ENCODE assay signal across 17 cellular contexts in the genomic region with DNA sequence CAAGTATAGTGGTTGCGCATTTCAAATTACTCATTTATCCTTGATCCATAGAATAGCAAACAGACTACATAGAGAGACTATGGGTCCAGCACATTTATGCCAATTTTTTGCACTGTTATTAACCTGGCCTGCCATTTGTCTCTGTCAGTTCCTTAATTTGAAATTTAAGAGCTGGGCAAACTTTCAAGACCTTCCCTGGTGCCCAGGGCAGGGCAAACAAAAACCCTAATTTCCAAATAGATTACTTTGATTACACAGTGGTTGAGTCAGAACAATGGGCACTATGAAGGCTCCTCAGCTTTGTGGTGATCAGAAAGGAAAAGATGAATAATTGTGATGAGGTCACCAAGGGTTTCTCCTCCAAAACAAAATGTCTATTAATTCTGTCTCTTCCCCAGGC.
DNase-seq lines count a peak whose midpoint lies in the region; ATAC-seq, FAIRE-seq and TF ChIP-seq lines count a peak whose summit lies in the region.
"Had no signal": no experiment of that assay in that cellular context is flagged by ENCODE, and none has a peak within 500 bp of the region (broad histone marks: within the 10 kb centered on the region; RNA-seq: fewer than 3 reads in every experiment).

No MANE protein-coding gene starts in this region.

- peak overlapping the region; percentile 55 for H3K4ac ChIP-seq in mesendoderm (ENCODE audit: low read depth, low read length)

- H3K9me1 ChIP-seq in K562 (ENCODE audit: control insufficient read depth, insufficient read depth, low read length) = no peaks in the 10 kb centered on the region

- H2BK5ac ChIP-seq in mesendoderm (ENCODE audit: low read length) = no peak overlapping the region

- no peaks in the 10 kb centered on the region for H3K36me3 ChIP-seq in K562 (ENCODE audit: control insufficient read depth, insufficient read depth, low read length)
- H3K36me3 ChIP-seq in mesendoderm (ENCODE audit: control insufficient read depth, insufficient read depth, low read length) = no peaks in the 10 kb centered on the region
- no peaks in the 10 kb centered on the region for H3K36me3 ChIP-seq in uterus

- BruUV-seq in K562 (replicated peaks; lab: Mats Ljungman, UMichigan) = no TSS peak

- no peak for TF ChIP-seq EP300 in K562 (IDR thresholded peaks at IDR 0.05; ENCODE audit: low read length)

- DNase-seq in AG10803 (ENCODE audit: low read depth) (peak; percentile 36), LHCN-M2 (ENCODE audit: low read depth) (peak; percentile 42), K562 (ENCODE audit: extremely low read depth in 1 of 4, low spot score in 3 of 4) (no peak), mesendoderm (no peak), uterus (no peak)
- DNase-seq in activated CD4-positive, alpha-beta T cell treated with anti-CD3 and anti-CD28 coated beads for 4 hours = no peak
- DNase-seq: activated CD4-positive, CD25-positive, alpha-beta regulatory T cell treated with anti-CD3 and anti-CD28 coated beads, Interleukin-2, amount 50 U/mL, for 72 hours; activated T-cell treated with anti-CD3 and anti-CD28 coated beads, Interleukin-2, amount 50 U/mL, for 48 hours; AML-193; NCI-H524 treated with DMSO at 0.1 percent for 48 hours; stimulated activated naive CD4-positive, alpha-beta T cell; T-helper 17 cell had no signal

- H3K18ac ChIP-seq in mesendoderm (ENCODE audit: low read length) = no peak overlapping the region

- TF ChIP-seq POLR2A in K562 (conservative IDR thresholded peaks at IDR 0.05) (no peak), uterus (IDR thresholded peaks at IDR 0.05) (no peak)

- no peak for FAIRE-seq in K562 (lab: Jason Lieb, UNC)

- WGBS in K562 (ENCODE audit: insufficient coverage, low coverage, missing lambda C conversion rate) = 18% methylated on average over 1 of the region's 1 CpG
- no CpG with 5 or more reads among the region's 1 CpG for WGBS in mesendoderm (ENCODE audit: extremely low coverage, insufficient coverage, low lambda C conversion rate)

- H2BK120ac ChIP-seq in mesendoderm (ENCODE audit: low read depth, low read length) = no peak overlapping the region

- H3K4me1 ChIP-seq in K562 (replicated peaks in 1 of 2; ENCODE audit: control insufficient read depth in 2 of 2, insufficient read depth in 2 of 2, low read length in 2 of 2) (no peaks in the 10 kb centered on the region), mesendoderm (ENCODE audit: control insufficient read depth, low read depth, low read length) (no peaks in the 10 kb centered on the region), uterus (no peaks in the 10 kb centered on the region)

- no peak overlapping the region for H3K4me2 ChIP-seq in K562 (ENCODE audit: insufficient read depth, low read length)
- H3K4me2 ChIP-seq in mesendoderm (ENCODE audit: low read length) = no peak overlapping the region
- H3K4me2 ChIP-seq: KMS-11 had no signal

- H4K8ac ChIP-seq in mesendoderm (ENCODE audit: low read depth, low read length) = no peak overlapping the region

- CTCF ChIA-PET in K562 (lab: Yijun Ruan, JAX; ENCODE audit: low intra/inter-chr PET ratio) = no interaction called here

- H3K9ac ChIP-seq in K562 (ENCODE audit: insufficient read depth in 1 of 2, low read depth in 2 of 2, low read length in 2 of 2) = no peak overlapping the region
- no peak overlapping the region for H3K9ac ChIP-seq in mesendoderm (ENCODE audit: low read length)
- H3K9ac ChIP-seq: KMS-11 had no signal

- H3K9me3 ChIP-seq in K562 (replicated peaks; ENCODE audit: control insufficient read depth, insufficient read depth, low read depth, low read length) = no peaks in the 10 kb centered on the region
- H3K9me3 ChIP-seq in uterus = no peaks in the 10 kb centered on the region

- H3K27ac ChIP-seq in K562 (ENCODE audit: extremely low read depth, low read depth, low read length) = no peak overlapping the region
- H3K27ac ChIP-seq in mesendoderm (ENCODE audit: low read depth, low read length) = no peak overlapping the region
- no peak overlapping the region for H3K27ac ChIP-seq in uterus
- H3K27ac ChIP-seq: KMS-11 had no signal

- H3K56ac ChIP-seq in mesendoderm (ENCODE audit: low read length) = no peak overlapping the region

- no peak overlapping the region for H4K5ac ChIP-seq in mesendoderm (ENCODE audit: low read length)

- H2AK5ac ChIP-seq in mesendoderm (ENCODE audit: low read length) = no peak overlapping the region

- H3K4me3 ChIP-seq in AG10803 (ENCODE audit: low read length) (no peak overlapping the region), K562 (no peak overlapping the region), mesendoderm (ENCODE audit: low read length) (no peak overlapping the region), uterus (no peak overlapping the region)
- H3K4me3 ChIP-seq: lung had no signal

- H2AFZ ChIP-seq in K562 (ENCODE audit: low read depth, low read length) = no peak overlapping the region

- H3K23ac ChIP-seq in mesendoderm (ENCODE audit: low read length) = no peak overlapping the region

- in situ Hi-C loops in K562 (cut with MboI) = no loop called here

- H3K27me3 ChIP-seq in K562 (ENCODE audit: control insufficient read depth in 2 of 2, insufficient read depth in 2 of 2, low read length in 2 of 2) (no peaks in the 10 kb centered on the region), mesendoderm (ENCODE audit: insufficient read depth, low read length, poor library complexity) (no peaks in the 10 kb centered on the region), uterus (no peaks in the 10 kb centered on the region)

- no peak overlapping the region for H2BK15ac ChIP-seq in mesendoderm (replicated peaks; ENCODE audit: low read depth)

- no peaks in the 10 kb centered on the region for H3K79me1 ChIP-seq in mesendoderm (ENCODE audit: low read length)

- POLR2A ChIA-PET in K562 (lab: Yijun Ruan, JAX) = interaction anchor here (0.6 to 1.3 kb wide), 2 partner anchors 10 to 425 kb away, joined by 3 to 4 read pairs; no protein-coding TSS in a partner anchor

- TF ChIP-seq RAD21 in K562 (CRISPR knock-in tag; conservative IDR thresholded peaks at IDR 0.05 in 1 of 2, IDR thresholded peaks at IDR 0.05 in 1 of 2) = no peak

- H3K79me2 ChIP-seq in K562 (ENCODE audit: control insufficient read depth, insufficient read depth, low read length) = no peaks in the 10 kb centered on the region
- H3K79me2 ChIP-seq in mesendoderm (ENCODE audit: control insufficient read depth, insufficient read depth, low read length) = no peaks in the 10 kb centered on the region

- TF ChIP-seq CTCF in AG10803 (conservative IDR thresholded peaks at IDR 0.05; ENCODE audit: low read length) = no peak
- TF ChIP-seq CTCF in K562 (IDR thresholded peaks at IDR 0.05 in 2 of 3, conservative IDR thresholded peaks at IDR 0.05 in 1 of 3; ENCODE audit: insufficient read depth in 2 of 3, low read depth in 1 of 3, low read length in 3 of 3) = no peak
- TF ChIP-seq CTCF in uterus (IDR thresholded peaks at IDR 0.05) = no peak

- intact Hi-C loops in K562 (cut with micrococcal nuclease) = no loop called here
- intact Hi-C loops in uterus (cut with DNase I; ENCODE audit: low total_unique reads) = no loop called here

- no peaks in the 10 kb centered on the region for H4K20me1 ChIP-seq in K562 (replicated peaks; ENCODE audit: control insufficient read depth, insufficient read depth, low read length)

- ATAC-seq in K562 (no peak), GM19395 (IDR thresholded peaks at IDR 0.05; ENCODE audit: unreplicated experiment) (no peak), HG03025 (IDR thresholded peaks at IDR 0.05; ENCODE audit: low FRiP score, unreplicated experiment) (no peak)
- ATAC-seq: Panc1, T-helper 17 cell had no signal

TF ChIP-seq in K562, 482 proteins besides CTCF, POLR2A, EP300 and RAD21:
- TF ChIP-seq FOSL1 (tag; conservative IDR thresholded peaks at IDR 0.05) (peak; percentile 47), MYBL2 (IDR thresholded peaks at IDR 0.05; ENCODE audit: low read depth) (no peak), MYBL2 (CRISPR knock-in tag; IDR thresholded peaks at IDR 0.05; ENCODE audit: borderline replicate concordance) (no peak), IRF1 (CRISPR knock-in tag; IDR thresholded peaks at IDR 0.05; ENCODE audit: borderline replicate concordance) (no peak), ATF3 (IDR thresholded peaks at IDR 0.05) (peak; percentile 10; the same call in 1 of the 2 replicates), ATF3 (CRISPR knock-in tag; conservative IDR thresholded peaks at IDR 0.05) (no peak), PCBP2 (IDR thresholded peaks at IDR 0.05; ENCODE audit: low read depth, low read length, poor library complexity, severe bottlenecking) (no peak)
- TF ChIP-seq, protein P1, sequence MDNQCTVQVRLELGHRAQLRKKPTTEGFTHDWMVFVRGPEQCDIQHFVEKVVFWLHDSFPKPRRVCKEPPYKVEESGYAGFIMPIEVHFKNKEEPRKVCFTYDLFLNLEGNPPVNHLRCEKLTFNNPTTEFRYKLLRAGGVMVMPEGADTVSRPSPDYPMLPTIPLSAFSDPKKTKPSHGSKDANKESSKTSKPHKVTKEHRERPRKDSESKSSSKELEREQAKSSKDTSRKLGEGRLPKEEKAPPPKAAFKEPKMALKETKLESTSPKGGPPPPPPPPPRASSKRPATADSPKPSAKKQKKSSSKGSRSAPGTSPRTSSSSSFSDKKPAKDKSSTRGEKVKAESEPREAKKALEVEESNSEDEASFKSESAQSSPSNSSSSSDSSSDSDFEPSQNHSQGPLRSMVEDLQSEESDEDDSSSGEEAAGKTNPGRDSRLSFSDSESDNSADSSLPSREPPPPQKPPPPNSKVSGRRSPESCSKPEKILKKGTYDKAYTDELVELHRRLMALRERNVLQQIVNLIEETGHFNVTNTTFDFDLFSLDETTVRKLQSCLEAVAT (IDR thresholded peaks at IDR 0.05) = no peak
TF ChIP-seq in K562: peak in this region for 2.

Comparison
In these comparisons a context has a peak if more than half of its experiments do, and no peak if none do; other contexts are left out.
1. DNase-seq: peak in AG10803 (single experiment) and LHCN-M2 (single experiment); none in K562 (0 of 4), mesendoderm (single experiment), activated CD4-positive, alpha-beta T cell treated with anti-CD3 and anti-CD28 coated beads for 4 hours (0 of 2) and uterus (0 of 2).